8 cellular contexts compared by ENCODE assay signal in the genomic region with DNA sequence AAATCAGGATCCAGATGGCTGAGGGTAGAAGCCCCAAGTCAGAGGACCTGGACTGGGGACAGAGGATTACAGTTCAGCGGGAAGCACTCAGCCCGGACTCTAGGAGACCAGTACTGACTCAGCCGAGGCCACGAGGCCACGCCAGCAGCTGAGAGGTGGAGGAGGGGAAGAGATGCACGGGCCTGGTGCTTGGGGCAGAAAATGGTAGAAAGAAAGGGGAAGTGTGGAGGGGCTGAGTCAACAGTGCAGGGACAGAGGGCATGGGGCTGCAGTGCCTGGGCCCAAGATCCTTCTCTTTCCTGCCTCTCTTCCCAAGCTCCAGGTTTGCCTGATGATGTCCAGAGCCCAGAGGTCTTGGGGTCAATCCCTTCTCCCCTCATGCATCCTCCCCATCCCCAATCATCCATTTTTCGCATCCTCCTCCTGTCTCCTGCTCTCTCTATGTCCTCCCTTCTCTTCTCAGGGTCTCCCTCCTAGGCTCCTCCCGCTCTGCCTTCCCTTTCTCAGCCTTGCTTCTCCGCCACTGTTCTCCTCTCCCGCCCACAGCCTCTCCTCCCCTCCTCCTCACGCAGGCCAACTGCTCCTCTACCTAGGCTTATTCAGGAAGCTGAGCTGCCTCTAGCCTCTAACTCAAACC. TPM values are rescaled to one million over a fixed set of nuclear protein-coding genes. Genes with fewer than 3 reads are reported as not detected.
A peak's percentile ranks its signal among the peaks of the same experiment; 100 is the strongest.
DNase-seq lines count a peak whose midpoint lies in the region; ATAC-seq and TF ChIP-seq lines count a peak whose summit lies in the region.

No MANE protein-coding gene starts in this region.

- DNase-seq in AG08395 (ENCODE audit: low spot score) (peak; percentile 85), NCI-H524 (lab: John Stamatoyannopoulos, UW) (peak; percentile 59 to 71), left ventricle myocardium inferior (peak; percentile 66), retina (peak; percentile 28), NCI-H748 treated with DMSO at 0.1 percent for 48 hours (lab: John Stamatoyannopoulos, UW) (no peak)
- DNase-seq in activated naive CD8-positive, alpha-beta T cell treated with anti-CD3 and anti-CD28 coated beads for 36 hours, result peak; percentile 47

- peaks cover 32% of the 10 kb centered on the region for H3K36me3 ChIP-seq in left ventricle myocardium inferior

- ATAC-seq in GM19455 (IDR thresholded peaks at IDR 0.05; ENCODE audit: unreplicated experiment) (peak; percentile 54), GM21381 (IDR thresholded peaks at IDR 0.05; ENCODE audit: unreplicated experiment) (no peak)

- peaks cover 100% of the 10 kb centered on the region for H3K4me1 ChIP-seq in left ventricle myocardium inferior

- peak overlapping the region; percentile 24 for H3K4me3 ChIP-seq in left ventricle myocardium inferior

- peak overlapping the region; percentile 85 for H3K27ac Mint-ChIP-seq in activated naive CD8-positive, alpha-beta T cell treated with anti-CD3 and anti-CD28 coated beads for 36 hours

- peaks cover 64% of the 10 kb centered on the region for H3K36me3 Mint-ChIP-seq in activated naive CD8-positive, alpha-beta T cell treated with anti-CD3 and anti-CD28 coated beads for 36 hours

- peak overlapping the region; percentile 65 for H3K4me3 Mint-ChIP-seq in activated naive CD8-positive, alpha-beta T cell treated with anti-CD3 and anti-CD28 coated beads for 36 hours

- H3K27me3 Mint-ChIP-seq in activated naive CD8-positive, alpha-beta T cell treated with anti-CD3 and anti-CD28 coated beads for 36 hours, result no peaks in the 10 kb centered on the region

- no peak for TF ChIP-seq CTCF in left ventricle myocardium inferior (IDR thresholded peaks at IDR 0.05; ENCODE audit: borderline replicate concordance)

- H3K27me3 ChIP-seq in left ventricle myocardium inferior (ENCODE audit: low read depth), result no peaks in the 10 kb centered on the region

- H3K9me3 Mint-ChIP-seq in activated naive CD8-positive, alpha-beta T cell treated with anti-CD3 and anti-CD28 coated beads for 36 hours, result no peaks in the 10 kb centered on the region

- intact Hi-C loops in left ventricle myocardium inferior (cut with micrococcal nuclease), result no loop called here

- peaks cover 88% of the 10 kb centered on the region for H3K4me1 Mint-ChIP-seq in activated naive CD8-positive, alpha-beta T cell treated with anti-CD3 and anti-CD28 coated beads for 36 hours

- H3K9me3 ChIP-seq in left ventricle myocardium inferior (replicated peaks), result no peaks in the 10 kb centered on the region

- peak overlapping the region; percentile 99 for H3K27ac ChIP-seq in left ventricle myocardium inferior (replicated peaks)

RNA-seq across cellular contexts. Expression of a gene that starts 7.7 kb away (rescaled TPM):
- 100 to 1,000 TPM; 135 to 148 TPM for total RNA-seq in activated naive CD8-positive, alpha-beta T cell treated with anti-CD3 and anti-CD28 coated beads for 36 hours
- 69.3 TPM for total RNA-seq in left ventricle myocardium inferior

RNA-seq across cellular contexts. Expression of a gene that starts 29.2 kb away (rescaled TPM):
- total RNA-seq in activated naive CD8-positive, alpha-beta T cell treated with anti-CD3 and anti-CD28 coated beads for 36 hours, result under 1 TPM in 1 of 2 experiments, not detected in 1; 0.16 TPM
- not detected for total RNA-seq in left ventricle myocardium inferior

RNA-seq across cellular contexts. Expression of a gene that starts 36.4 kb away (rescaled TPM):
- total RNA-seq in activated naive CD8-positive, alpha-beta T cell treated with anti-CD3 and anti-CD28 coated beads for 36 hours, result 10 to 100 TPM; 53.2 to 54.7 TPM
- total RNA-seq in left ventricle myocardium inferior, result 21.2 TPM

RNA-seq across cellular contexts. Expression of a gene that starts 50.1 kb away (rescaled TPM):
- 100 to 1,000 TPM; 155 TPM for total RNA-seq in activated naive CD8-positive, alpha-beta T cell treated with anti-CD3 and anti-CD28 coated beads for 36 hours
- total RNA-seq in left ventricle myocardium inferior, result 77.6 TPM

RNA-seq across cellular contexts. Expression of a gene that starts 59.5 kb away (rescaled TPM):
- 10 to 100 TPM; 19.4 to 20.0 TPM for total RNA-seq in activated naive CD8-positive, alpha-beta T cell treated with anti-CD3 and anti-CD28 coated beads for 36 hours
- 19.0 TPM for total RNA-seq in left ventricle myocardium inferior
